10 cellular contexts compared by ENCODE assay signal in genomic region chr6:33925869-33926268, GRCh38.
"Had no signal": no experiment of that assay in that cellular context is flagged by ENCODE, and none has a peak within 500 bp of the region (broad histone marks: within the 10 kb centered on the region; RNA-seq: fewer than 3 reads in every experiment).

No MANE protein-coding gene starts in this region.

- H3K9me3 Mint-ChIP-seq: activated T-helper 2 cell treated with anti-CD3 and anti-CD28 coated beads, Interferon-gamma antibody, Interleukin-2, Interleukin-4, amounts not matched to agents 10 μg/mL and 5 μg/mL and 100 μg/mL, durations not matched to agents 14 hours and 24 hours and 36 hours; dendritic cell treated with granulocyte-macrophage colony-stimulating factor and Interleukin-4, amounts not matched to agents 40 ng/mL and 50 ng/mL, for 4 days had no signal

- H3K27ac Mint-ChIP-seq: activated naive CD8-positive, alpha-beta T cell; activated T-helper 2 cell treated with anti-CD3 and anti-CD28 coated beads, Interferon-gamma antibody, Interleukin-2, Interleukin-4, amounts not matched to agents 10 μg/mL and 5 μg/mL and 100 μg/mL, durations not matched to agents 14 hours and 24 hours and 36 hours; dendritic cell treated with granulocyte-macrophage colony-stimulating factor and Interleukin-4, amounts not matched to agents 40 ng/mL and 50 ng/mL, for 4 days; nephron progenitor cell had no signal

- H3K4me3 Mint-ChIP-seq: activated naive CD8-positive, alpha-beta T cell; dendritic cell treated with granulocyte-macrophage colony-stimulating factor and Interleukin-4, amounts not matched to agents 40 ng/mL and 50 ng/mL, for 4 days; nephron progenitor cell had no signal

- H3K36me3 Mint-ChIP-seq: activated naive CD8-positive, alpha-beta T cell had no signal

- DNase-seq: amygdala; brain microvascular endothelial cell; cerebellar nuclear complex; hippocampal formation; stimulated activated CD4-positive, alpha-beta T cell treated with anti-CD3 and anti-CD28 coated beads, Interleukin-15, amount 100 ng/mL, for 24 hours; thyroid gland had no signal
